8 cellular contexts compared by ENCODE assay signal in the genomic region with DNA sequence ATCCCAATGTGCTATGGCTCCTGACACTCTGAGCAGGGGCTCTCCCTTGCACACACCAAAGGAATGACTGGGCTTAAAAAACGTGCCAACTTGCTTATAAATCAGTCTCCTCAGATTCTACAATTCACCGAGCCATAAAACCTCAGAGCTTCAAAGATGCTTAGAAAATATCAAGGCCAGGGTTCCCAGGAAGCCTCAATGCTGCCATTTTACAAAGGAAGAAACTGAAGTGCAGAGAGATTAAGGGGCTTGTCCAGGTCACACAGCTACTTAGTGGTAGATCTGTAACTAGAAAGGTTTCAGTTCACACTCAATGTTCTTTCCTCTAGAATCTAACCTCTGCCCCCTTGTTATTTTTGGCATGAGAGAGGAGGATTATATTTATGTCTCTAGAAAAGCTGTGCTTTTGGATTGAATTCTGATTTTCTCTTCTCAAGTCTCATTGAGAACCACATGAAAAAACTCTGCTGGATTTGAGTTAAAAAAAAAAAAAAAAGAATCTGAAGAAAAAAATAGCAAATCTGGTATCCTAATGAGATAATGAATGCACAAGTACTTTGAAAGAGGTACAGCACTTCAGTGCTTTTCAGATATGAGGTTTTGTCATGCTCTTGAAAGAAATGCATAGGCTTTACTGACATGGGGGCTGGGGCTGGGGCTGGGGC. TPM values are rescaled to one million over a fixed set of nuclear protein-coding genes. Genes with fewer than 3 reads are reported as not detected.
DNase-seq lines count a peak whose midpoint lies in the region; ATAC-seq and TF ChIP-seq lines count a peak whose summit lies in the region.

No MANE protein-coding gene starts in this region.

- H3K27ac Mint-ChIP-seq in MCF 10A (ENCODE audit: low read depth, unreplicated experiment), result no peak overlapping the region

- intact Hi-C loops in MCF 10A (cut with micrococcal nuclease), result no loop called here

- peak; percentile 14 for DNase-seq in astrocyte of the hippocampus (ENCODE audit: low read depth, low spot score)
- DNase-seq in SIG-M5 (lab: John Stamatoyannopoulos, UW), result no peak
- DNase-seq in MCF 10A (ENCODE audit: unreplicated experiment), result no peak
- DNase-seq in HPDE6-E6E7 (ENCODE audit: extremely low spot score), result no peak
- DNase-seq in dermis blood vessel endothelial cell, result no peak

- CTCF ChIA-PET in MCF 10A (lab: Yijun Ruan, JAX), result interaction anchor here (0.6 to 0.7 kb wide), 2 partner anchors 15 to 96 kb away, joined by 3 read pairs; no protein-coding TSS in a partner anchor

- H3K36me3 Mint-ChIP-seq in MCF 10A (ENCODE audit: insufficient read depth, unreplicated experiment), result no peaks in the 10 kb centered on the region

- POLR2A ChIA-PET in MCF 10A (lab: Yijun Ruan, JAX), result interaction anchor here (0.6 to 1.1 kb wide), 3 partner anchors 8 to 68 kb away, joined by 3 to 4 read pairs (median 3); no protein-coding TSS in a partner anchor

- no peaks in the 10 kb centered on the region for H3K9me3 Mint-ChIP-seq in MCF 10A (ENCODE audit: unreplicated experiment)

- peak; percentile 58 for ATAC-seq in GM18502 (IDR thresholded peaks at IDR 0.05; ENCODE audit: poor library complexity, unreplicated experiment)
- peak; percentile 45 for ATAC-seq in GM19467 (IDR thresholded peaks at IDR 0.05; ENCODE audit: unreplicated experiment)
- peak; percentile 44 for ATAC-seq in HG03095 (IDR thresholded peaks at IDR 0.05; ENCODE audit: unreplicated experiment)

- H3K27me3 Mint-ChIP-seq in MCF 10A (ENCODE audit: insufficient read depth, unreplicated experiment), result peaks cover 17% of the 10 kb centered on the region

- H3K4me3 Mint-ChIP-seq in MCF 10A (ENCODE audit: unreplicated experiment), result no peak overlapping the region

- H3K4me1 Mint-ChIP-seq in MCF 10A (ENCODE audit: insufficient read depth, unreplicated experiment), result no peaks in the 10 kb centered on the region

- BruUV-seq in MCF 10A (replicated peaks; lab: Mats Ljungman, UMichigan), result no TSS peak

- TF ChIP-seq CTCF in MCF 10A (IDR thresholded peaks at IDR 0.05; ENCODE audit: unreplicated experiment), result no peak

RNA-seq across cellular contexts. Expression of gene TSPAN33, which starts 22.3 kb away (rescaled TPM):
- total RNA-seq in MCF 10A (2022) (1.7 TPM in 2 replicates), dermis blood vessel endothelial cell (0.19 TPM in 1 of 2 replicates, not detected in the other)
